ENCODE assay signal across 12 cellular contexts in the genomic region with DNA sequence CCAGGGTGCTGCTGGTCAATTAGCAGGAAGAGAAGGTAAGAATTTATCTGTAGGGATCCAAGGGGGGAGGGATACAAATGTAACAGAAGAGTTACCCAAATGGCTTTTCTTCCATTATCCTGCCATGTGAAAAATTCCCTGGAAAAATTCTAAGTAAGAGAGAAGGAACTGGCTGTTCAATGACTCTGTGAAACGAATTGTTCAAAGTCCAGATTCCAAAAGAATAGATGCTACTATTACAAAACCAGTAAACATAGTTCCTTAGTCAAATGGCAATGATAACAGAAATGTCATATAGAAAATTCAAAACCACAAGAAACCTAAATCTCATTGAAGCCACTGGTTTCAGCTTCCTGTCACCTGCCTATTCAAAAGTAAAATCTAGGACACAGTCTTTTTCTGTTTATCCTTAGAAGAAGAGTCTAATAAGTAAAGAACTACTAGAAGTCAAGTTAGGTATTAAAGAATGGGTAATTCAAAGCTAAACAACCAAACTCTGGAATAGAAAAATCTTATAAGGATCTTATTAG.
DNase-seq lines count a peak whose midpoint lies in the region; ATAC-seq lines count a peak whose summit lies in the region.
"Had no signal": no experiment of that assay in that cellular context is flagged by ENCODE, and none has a peak within 500 bp of the region (broad histone marks: within the 10 kb centered on the region; RNA-seq: fewer than 3 reads in every experiment).

No MANE protein-coding gene starts in this region.

- H3K9me3 ChIP-seq in CD8-positive, alpha-beta memory T cell (ENCODE audit: low read length): no peaks in the 10 kb centered on the region
- H3K9me3 ChIP-seq: MG63, testis had no signal

- no peaks in the 10 kb centered on the region for H3K9me3 Mint-ChIP-seq in CD8-positive, alpha-beta memory T cell
- H3K9me3 Mint-ChIP-seq in effector memory CD8-positive, alpha-beta T cell: no peaks in the 10 kb centered on the region
- H3K9me3 Mint-ChIP-seq: nephron progenitor cell had no signal

- peaks cover 33% of the 10 kb centered on the region for H3K4me1 ChIP-seq in CD8-positive, alpha-beta memory T cell (ENCODE audit: insufficient read depth, low read length)
- H3K4me1 ChIP-seq: testis had no signal

- no peaks in the 10 kb centered on the region for H3K27me3 Mint-ChIP-seq in CD8-positive, alpha-beta memory T cell
- no peaks in the 10 kb centered on the region for H3K27me3 Mint-ChIP-seq in effector memory CD8-positive, alpha-beta T cell

- H3K36me3 Mint-ChIP-seq in CD8-positive, alpha-beta memory T cell: peaks cover 0 to 34% (median 13%) of the 10 kb centered on the region in 3 donors
- H3K36me3 Mint-ChIP-seq in effector memory CD8-positive, alpha-beta T cell (ENCODE audit: insufficient read depth): peaks cover 36% of the 10 kb centered on the region

- no peak for DNase-seq in CD8-positive, alpha-beta memory T cell
- no peak for DNase-seq in effector memory CD8-positive, alpha-beta T cell
- DNase-seq in NCI-H446 treated with DMSO at 0.1 percent for 48 hours (lab: John Stamatoyannopoulos, UW) (no peak), midbrain (lab: John Stamatoyannopoulos, UW) (no peak)
- DNase-seq: brain microvascular endothelial cell, glutamatergic neuron, MG63, nephron progenitor cell, testis had no signal

- no peaks in the 10 kb centered on the region for H3K27me3 ChIP-seq in CD8-positive, alpha-beta memory T cell (ENCODE audit: insufficient read depth, low read length, poor library complexity, severe bottlenecking)
- H3K27me3 ChIP-seq: brain microvascular endothelial cell, MG63, testis had no signal

- ATAC-seq in GM18861 (IDR thresholded peaks at IDR 0.05; ENCODE audit: unreplicated experiment) (peak; percentile 52), HG02981 (IDR thresholded peaks at IDR 0.05; ENCODE audit: unreplicated experiment) (peak; percentile 41), GM19035 (IDR thresholded peaks at IDR 0.05; ENCODE audit: unreplicated experiment) (no peak)
- ATAC-seq in effector memory CD8-positive, alpha-beta T cell (replicated peaks): peak; percentile 65

- H3K27ac ChIP-seq in CD8-positive, alpha-beta memory T cell (ENCODE audit: low read depth, low read length): no peak overlapping the region
- H3K27ac ChIP-seq: brain microvascular endothelial cell, testis had no signal

- peak overlapping the region in 5 of 8 donors; percentile 8 to 51 (median 20) for H3K27ac Mint-ChIP-seq in CD8-positive, alpha-beta memory T cell
- peak overlapping the region in 1 of 2 donors; percentile 60 for H3K27ac Mint-ChIP-seq in effector memory CD8-positive, alpha-beta T cell
- H3K27ac Mint-ChIP-seq: nephron progenitor cell had no signal

- H3K4me1 Mint-ChIP-seq in CD8-positive, alpha-beta memory T cell: peaks cover 55 to 60% (median 58%) of the 10 kb centered on the region in 3 donors
- peaks cover 29 to 44% of the 10 kb centered on the region in 2 donors for H3K4me1 Mint-ChIP-seq in effector memory CD8-positive, alpha-beta T cell (ENCODE audit: low read depth in 2 of 2)
- H3K4me1 Mint-ChIP-seq: nephron progenitor cell had no signal

- CTCF ChIA-PET in CD8-positive, alpha-beta memory T cell (lab: Charles Lee): no interaction called here

- peak overlapping the region in 2 of 7 donors; percentile 19 to 43 for H3K4me3 Mint-ChIP-seq in CD8-positive, alpha-beta memory T cell
- H3K4me3 Mint-ChIP-seq in effector memory CD8-positive, alpha-beta T cell: no peak overlapping the region
- H3K4me3 Mint-ChIP-seq: nephron progenitor cell had no signal

- no peak overlapping the region for H3K4me3 ChIP-seq in CD8-positive, alpha-beta memory T cell (ENCODE audit: low read length)
- H3K4me3 ChIP-seq: MG63, testis had no signal

- H3K36me3 ChIP-seq in CD8-positive, alpha-beta memory T cell (ENCODE audit: insufficient read depth, low read length): peaks cover 9% of the 10 kb centered on the region

- POLR2A ChIA-PET in CD8-positive, alpha-beta memory T cell (lab: Charles Lee): no interaction called here
